In the genomic region with DNA sequence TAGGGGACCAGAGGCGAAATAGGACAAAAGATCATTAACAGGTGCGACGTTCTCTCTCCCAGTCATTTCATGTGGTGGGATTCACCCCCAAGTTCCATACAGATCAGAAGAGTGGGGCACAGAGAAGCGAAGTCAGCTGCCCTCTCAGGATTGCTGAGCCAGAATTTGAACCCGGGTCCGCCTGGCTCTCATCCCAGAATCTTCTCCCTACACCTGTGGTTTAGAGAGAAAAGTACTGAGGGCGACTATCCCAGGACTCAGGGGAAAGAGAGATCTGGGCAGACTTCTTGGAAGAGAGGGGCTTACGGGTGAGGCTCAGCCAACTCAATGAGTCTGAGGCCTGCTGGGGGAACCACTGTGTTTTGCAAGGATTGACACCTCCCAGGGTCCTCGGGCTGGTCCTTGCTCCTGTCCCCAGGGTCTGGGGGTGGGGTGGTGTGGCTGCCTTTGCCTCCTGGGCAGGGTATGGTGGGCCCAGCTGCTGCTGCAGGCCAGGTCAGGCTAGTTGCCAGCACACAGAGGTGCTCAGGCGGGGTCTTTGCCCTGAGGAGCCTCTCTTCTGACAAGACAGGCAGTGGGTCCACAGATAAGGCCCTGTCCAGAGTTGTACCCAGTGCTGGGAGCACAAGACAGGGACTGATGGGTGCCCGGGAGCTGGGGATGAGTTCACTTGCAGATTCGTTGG, we compare ENCODE assay signal across 8 cellular contexts. TPM values are rescaled to one million over a fixed set of nuclear protein-coding genes. Genes with fewer than 3 reads are reported as not detected.
A peak's percentile ranks its signal among the peaks of the same experiment; 100 is the strongest.
DNase-seq lines count a peak whose midpoint lies in the region; ATAC-seq and TF ChIP-seq lines count a peak whose summit lies in the region.

No MANE protein-coding gene starts in this region.

- H3K9ac ChIP-seq in adipocyte (ENCODE audit: low read length) (peak overlapping the region; percentile 95), subcutaneous abdominal adipose tissue (ENCODE audit: low read length in 5 of 5) (peak overlapping the region in 2 of 5 donors; percentile 13 to 44)

- peak overlapping the region; percentile 84 for H3K4me3 ChIP-seq in adipocyte (ENCODE audit: low read length)
- H3K4me3 ChIP-seq in kidney epithelial cell (ENCODE audit: low read depth, low read length), result peak overlapping the region; percentile 59
- peak overlapping the region; percentile 62 to 71 (median 66) for H3K4me3 ChIP-seq in subcutaneous abdominal adipose tissue (ENCODE audit: low read depth in 1 of 5, low read length in 5 of 5)

- H3K27me3 ChIP-seq in adipocyte (replicated peaks; ENCODE audit: control insufficient read depth, insufficient read depth, low read length) (no peaks in the 10 kb centered on the region), kidney epithelial cell (ENCODE audit: control insufficient read depth, insufficient read depth, low read length) (no peaks in the 10 kb centered on the region), subcutaneous abdominal adipose tissue (ENCODE audit: control insufficient read depth in 5 of 5, insufficient read depth in 4 of 5, low read length in 5 of 5) (peaks cover 0 to 4% (median 0%) of the 10 kb centered on the region in 5 donors)

- no peaks in the 10 kb centered on the region for H3K9me3 Mint-ChIP-seq in activated T-cell treated with anti-CD3 and anti-CD28 coated beads, Interleukin-2, amount 50 U/mL, for 24 hours

- H3K9me3 ChIP-seq in adipocyte (ENCODE audit: control insufficient read depth, low read length), result no peaks in the 10 kb centered on the region
- H3K9me3 ChIP-seq in subcutaneous abdominal adipose tissue (ENCODE audit: control insufficient read depth in 5 of 5, low read length in 5 of 5), result no peaks in the 10 kb centered on the region

- H3K4me1 ChIP-seq in adipocyte (ENCODE audit: control insufficient read depth, insufficient read depth, low read length) (peaks cover 40% of the 10 kb centered on the region), subcutaneous abdominal adipose tissue (ENCODE audit: control insufficient read depth in 5 of 5, insufficient read depth in 5 of 5, low read length in 5 of 5) (peaks cover 5 to 38% (median 31%) of the 10 kb centered on the region in 5 donors)

- DNase-seq in activated T-cell treated with anti-CD3 and anti-CD28 coated beads, Interleukin-2, amount 50 U/mL, for 24 hours, result no peak
- no peak for DNase-seq in activated T-cell treated with anti-CD3 and anti-CD28 coated beads, Interleukin-2, amount 50 U/mL, for 1 hour
- DNase-seq in adipocyte (ENCODE audit: low read depth) (no peak), kidney epithelial cell (ENCODE audit: low read depth) (no peak), NCI-H524 treated with DMSO at 0.1 percent for 48 hours (lab: John Stamatoyannopoulos, UW) (no peak)

- ATAC-seq in GM18858 (IDR thresholded peaks at IDR 0.05; ENCODE audit: unreplicated experiment), result no peak
- no peak for ATAC-seq in HG03378 (IDR thresholded peaks at IDR 0.05; ENCODE audit: unreplicated experiment)

- no peaks in the 10 kb centered on the region for H3K27me3 Mint-ChIP-seq in activated T-cell treated with anti-CD3 and anti-CD28 coated beads, Interleukin-2, amount 50 U/mL, for 24 hours

- H3K4me1 Mint-ChIP-seq in activated T-cell treated with anti-CD3 and anti-CD28 coated beads, Interleukin-2, amount 50 U/mL, for 24 hours (ENCODE audit: low read depth), result peaks cover 23% of the 10 kb centered on the region

- peak overlapping the region; percentile 63 for H3K4me3 Mint-ChIP-seq in activated T-cell treated with anti-CD3 and anti-CD28 coated beads, Interleukin-2, amount 50 U/mL, for 24 hours

- H3K27ac Mint-ChIP-seq in activated T-cell treated with anti-CD3 and anti-CD28 coated beads, Interleukin-2, amount 50 U/mL, for 24 hours, result no peak overlapping the region

- H3K36me3 Mint-ChIP-seq in activated T-cell treated with anti-CD3 and anti-CD28 coated beads, Interleukin-2, amount 50 U/mL, for 24 hours (ENCODE audit: low read depth), result no peaks in the 10 kb centered on the region

- TF ChIP-seq CTCF in kidney epithelial cell (IDR thresholded peaks at IDR 0.05; ENCODE audit: insufficient read depth, low read length, poor library complexity, severe bottlenecking), result no peak

- H3K36me3 ChIP-seq in adipocyte (ENCODE audit: control insufficient read depth, insufficient read depth, low read length, severe bottlenecking) (no peaks in the 10 kb centered on the region), kidney epithelial cell (ENCODE audit: control insufficient read depth, insufficient read depth, low read length) (no peaks in the 10 kb centered on the region), subcutaneous abdominal adipose tissue (ENCODE audit: control insufficient read depth in 5 of 5, insufficient read depth in 5 of 5, low read length in 5 of 5) (no peaks in the 10 kb centered on the region)

- H3K27ac ChIP-seq in subcutaneous abdominal adipose tissue (ENCODE audit: low read depth, low read length), result no peak overlapping the region

RNA-seq across cellular contexts. Expression of a gene that starts 1.1 kb away (rescaled TPM):
- 7.8 and 9.7 TPM in 2 replicates for total RNA-seq in kidney epithelial cell

RNA-seq across cellular contexts. Expression of a gene that starts 33.7 kb away (rescaled TPM):
- not detected in 2 replicates for total RNA-seq in kidney epithelial cell

RNA-seq across cellular contexts. Expression of a gene that starts 34.7 kb away (rescaled TPM):
- not detected in 2 replicates for total RNA-seq in kidney epithelial cell
